In genomic region chr6:32852018-32852843, GRCh38 we compare ENCODE assay signal across 8 cellular contexts. TPM values are rescaled to one million over a fixed set of nuclear protein-coding genes. Genes with fewer than 3 reads are reported as not detected.
A peak's percentile ranks its signal among the peaks of the same experiment; 100 is the strongest.
DNase-seq lines count a peak whose midpoint lies in the region; ATAC-seq, FAIRE-seq and TF ChIP-seq lines count a peak whose summit lies in the region.

No MANE protein-coding gene starts in this region.

- no peak for TF ChIP-seq POLR2A in A549 (IDR thresholded peaks at IDR 0.05; ENCODE audit: low read length)

- POLR2A ChIA-PET in A549 (lab: Yijun Ruan, JAX) = interaction anchor here (1.4 to 2.5 kb wide), 2 partner anchors 13 to 89 kb away, joined by 4 to 30 read pairs; partner anchors contain the start of genes HLA-DMB and TAP2

- H3K9me3 ChIP-seq in A549 (no peaks in the 10 kb centered on the region), adipocyte (ENCODE audit: control insufficient read depth, low read length) (no peaks in the 10 kb centered on the region), iPS-15b (ENCODE audit: control insufficient read depth, insufficient read depth, low read length) (no peaks in the 10 kb centered on the region)

- no peak for TF ChIP-seq RAD21 in A549 (conservative IDR thresholded peaks at IDR 0.05 in 1 of 2, IDR thresholded peaks at IDR 0.05 in 1 of 2)

- H3K4me2 ChIP-seq in A549 = peak overlapping the region; percentile 92

- peaks cover 28% of the 10 kb centered on the region for H3K36me3 Mint-ChIP-seq in HFFc6 (ENCODE audit: low read depth)

- ATAC-seq in A549 (no peak), HG02588 (IDR thresholded peaks at IDR 0.05; ENCODE audit: unreplicated experiment) (no peak)

- no peak for TF ChIP-seq EP300 in A549 (IDR thresholded peaks at IDR 0.05)

- H3K4me3 Mint-ChIP-seq in HFFc6 = peak overlapping the region; percentile 99

- H3K9ac ChIP-seq in adipocyte (ENCODE audit: low read length) = peak overlapping the region; percentile 93
- peak overlapping the region; percentile 19 for H3K9ac ChIP-seq in iPS-15b (ENCODE audit: low read depth, low read length)

- TF ChIP-seq CTCF in A549 (IDR thresholded peaks at IDR 0.05) (no peak), HFFc6 (IDR thresholded peaks at IDR 0.05) (no peak)

- H3K4me1 Mint-ChIP-seq in HFFc6 (ENCODE audit: low read depth) = peaks cover 29% of the 10 kb centered on the region

- peaks cover 9% of the 10 kb centered on the region; the same call in 2 of the 3 replicates for H3K4me1 ChIP-seq in A549
- H3K4me1 ChIP-seq in adipocyte (ENCODE audit: control insufficient read depth, insufficient read depth, low read length) = peaks cover 15% of the 10 kb centered on the region
- peaks cover 5% of the 10 kb centered on the region for H3K4me1 ChIP-seq in iPS-15b (ENCODE audit: control insufficient read depth, insufficient read depth, low read length)

- WGBS in A549 (ENCODE audit: missing lambda C conversion rate) = 67% methylated on average over 23 of the region's 23 CpGs

- no peaks in the 10 kb centered on the region for H3K27me3 ChIP-seq in adipocyte (replicated peaks; ENCODE audit: control insufficient read depth, insufficient read depth, low read length)
- peaks cover 46% of the 10 kb centered on the region for H3K27me3 ChIP-seq in iPS-15b (ENCODE audit: control insufficient read depth, insufficient read depth, low read length)

- FAIRE-seq in A549 (lab: Jason Lieb, UNC) = no peak

- peak overlapping the region; percentile 95 to 96 for H3K27ac ChIP-seq in A549

- H3K36me3 ChIP-seq in adipocyte (ENCODE audit: control insufficient read depth, insufficient read depth, low read length, severe bottlenecking) (peaks cover 36% of the 10 kb centered on the region), iPS-15b (ENCODE audit: control insufficient read depth, insufficient read depth, low read length) (peaks cover 2% of the 10 kb centered on the region)

- CTCF ChIA-PET in A549 (lab: Yijun Ruan, JAX) = interaction anchor here (0.9 to 9.4 kb wide), 6 partner anchors 11 to 133 kb away, joined by 3 to 225 read pairs (median 15); partner anchors contain the start of genes PSMB8 and TAP2

- H3K27ac Mint-ChIP-seq in HFFc6 = peak overlapping the region; percentile 90

- DNase-seq in A549 (ENCODE audit: low read depth in 1 of 2, low spot score in 1 of 2) = no peak
- DNase-seq in HFFc6 = no peak
- DNase-seq in adipocyte (ENCODE audit: low read depth) = peak; percentile 51
- peak; percentile 49 for DNase-seq in stimulated activated CD4-positive, alpha-beta T cell treated with anti-CD3 and anti-CD28 coated beads, Interleukin-4, amount 100 ng/mL, for 1 hour
- DNase-seq in NCI-H524 (lab: John Stamatoyannopoulos, UW) = no peak
- DNase-seq in NCI-H2227 treated with DMSO at 0.1 percent for 48 hours (lab: John Stamatoyannopoulos, UW) = no peak

- H3K4me3 ChIP-seq in A549 = peak overlapping the region; percentile 61
- peak overlapping the region; percentile 93 for H3K4me3 ChIP-seq in adipocyte (ENCODE audit: low read length)
- H3K4me3 ChIP-seq in iPS-15b (ENCODE audit: low read depth, low read length) = peak overlapping the region; percentile 88

- H3K9me3 Mint-ChIP-seq in HFFc6 = no peaks in the 10 kb centered on the region

- peaks cover 2% of the 10 kb centered on the region for H3K27me3 Mint-ChIP-seq in HFFc6 (ENCODE audit: insufficient read depth)

TF ChIP-seq in A549, 52 proteins besides CTCF, POLR2A, EP300 and RAD21 (continues in another document):
- TF ChIP-seq MAFK (IDR thresholded peaks at IDR 0.05; ENCODE audit: partially characterized antibody) (no peak), GATA3 (IDR thresholded peaks at IDR 0.05; ENCODE audit: borderline replicate concordance) (no peak), JUNB (IDR thresholded peaks at IDR 0.05) (no peak), ZSCAN20 (CRISPR knock-in tag; IDR thresholded peaks at IDR 0.05) (no peak), HOXB13 (CRISPR knock-in tag; IDR thresholded peaks at IDR 0.05; ENCODE audit: low read depth) (no peak), ZFP36 (IDR thresholded peaks at IDR 0.05; ENCODE audit: borderline replicate concordance, partially characterized antibody) (no peak), ZNF302 (CRISPR knock-in tag; IDR thresholded peaks at IDR 0.05) (no peak), USF2 (IDR thresholded peaks at IDR 0.05) (no peak), REST (IDR thresholded peaks at IDR 0.05) (no peak), HDAC2 (IDR thresholded peaks at IDR 0.05) (no peak), SMC3 (IDR thresholded peaks at IDR 0.05) (no peak), HES2 (IDR thresholded peaks at IDR 0.05) (no peak)

RNA-seq across cellular contexts. Expression of gene TAP1, which starts 1.3 kb away (rescaled TPM):
- polyA plus RNA-seq in A549 (2011; rRNA removed) (21.2 and 28.2 TPM in 2 replicates), A549 (2017; fragmentation: RNase III; extraction: RNeasy Plus Mini Kit Qiagen cat#74134 plus additional on column Dnase treatment) (19.0 to 25.8 TPM (median 21.4 TPM) in 3 replicates)
- polyA plus RNA-seq in A549 (2012; cell fraction: cytosol; rRNA removed) = 16.4 and 19.8 TPM in 2 replicates
- polyA plus RNA-seq in A549 (2012; cell fraction: nucleus; rRNA removed) = 24.1 and 26.7 TPM in 2 replicates
- 24.5 and 30.3 TPM in 2 replicates for polyA minus RNA-seq in A549 (2011; rRNA and poly(A)+ RNA removed)
- total RNA-seq in HFFc6 (2021; fragmentation: NEBNext Ultra II Directional; extraction: Animal tissue kit (Norgen Biotek cat#: 25700)) = 10 to 100 TPM; 29.9 to 42.6 (median 37.8) TPM

RNA-seq across cellular contexts. Expression of gene PSMB9, which starts 1.8 kb away (rescaled TPM):
- polyA plus RNA-seq in A549 (2011; rRNA removed) (11.7 and 12.5 TPM in 2 replicates), A549 (2017; fragmentation: RNase III; extraction: RNeasy Plus Mini Kit Qiagen cat#74134 plus additional on column Dnase treatment) (9.2 to 18.9 TPM (median 12.0 TPM) in 3 replicates)
- 39.1 TPM in 2 replicates for polyA plus RNA-seq in A549 (2012; cell fraction: cytosol; rRNA removed)
- 18.5 and 19.2 TPM in 2 replicates for polyA plus RNA-seq in A549 (2012; cell fraction: nucleus; rRNA removed)
- polyA minus RNA-seq in A549 (2011; rRNA and poly(A)+ RNA removed) = 8.1 and 8.9 TPM in 2 replicates
- total RNA-seq in HFFc6 (2021; fragmentation: NEBNext Ultra II Directional; extraction: Animal tissue kit (Norgen Biotek cat#: 25700)) = 10 to 100 TPM in 4 of 6 experiments, 1 to 10 TPM in 2; 4.9 to 23.9 (median 20.9) TPM

RNA-seq across cellular contexts. Expression of gene PSMB8, which starts 8.4 kb away (rescaled TPM):
- polyA plus RNA-seq in A549 (2011; rRNA removed) (18.7 and 20.2 TPM in 2 replicates), A549 (2017; fragmentation: RNase III; extraction: RNeasy Plus Mini Kit Qiagen cat#74134 plus additional on column Dnase treatment) (14.6 to 16.6 TPM (median 15.9 TPM) in 3 replicates)
- polyA plus RNA-seq in A549 (2012; cell fraction: cytosol; rRNA removed) = 11.4 and 13.4 TPM in 2 replicates
- polyA plus RNA-seq in A549 (2012; cell fraction: nucleus; rRNA removed) = 10.3 and 11.9 TPM in 2 replicates
- polyA minus RNA-seq in A549 (2011; rRNA and poly(A)+ RNA removed) = 7.3 and 9.3 TPM in 2 replicates
- 10 to 100 TPM; 24.4 to 43.3 (median 39.5) TPM for total RNA-seq in HFFc6 (2021; fragmentation: NEBNext Ultra II Directional; extraction: Animal tissue kit (Norgen Biotek cat#: 25700))

RNA-seq across cellular contexts. Expression of gene TAP2, which starts 13.7 kb away (rescaled TPM):
- polyA plus RNA-seq in A549 (2011; rRNA removed) (11.4 and 12.1 TPM in 2 replicates), A549 (2017; fragmentation: RNase III; extraction: RNeasy Plus Mini Kit Qiagen cat#74134 plus additional on column Dnase treatment) (15.9 to 18.4 TPM (median 16.5 TPM) in 3 replicates)
- 13.0 and 19.3 TPM in 2 replicates for polyA plus RNA-seq in A549 (2012; cell fraction: cytosol; rRNA removed)
- 19.1 and 32.6 TPM in 2 replicates for polyA plus RNA-seq in A549 (2012; cell fraction: nucleus; rRNA removed)
- polyA minus RNA-seq in A549 (2011; rRNA and poly(A)+ RNA removed) = 21.0 and 42.2 TPM in 2 replicates
- 10 to 100 TPM; 25.3 to 47.5 (median 39.2) TPM for total RNA-seq in HFFc6 (2021; fragmentation: NEBNext Ultra II Directional; extraction: Animal tissue kit (Norgen Biotek cat#: 25700))

RNA-seq across cellular contexts. Expression of gene HLA-DOB, which starts 35.4 kb away (rescaled TPM):
- polyA plus RNA-seq in A549 (2011; rRNA removed) (0.10 and 0.11 TPM in 2 replicates), A549 (2017; fragmentation: RNase III; extraction: RNeasy Plus Mini Kit Qiagen cat#74134 plus additional on column Dnase treatment) (0.07 to 0.12 TPM (median 0.08 TPM) in 3 replicates)
- 0.09 TPM in 2 replicates for polyA plus RNA-seq in A549 (2012; cell fraction: cytosol; rRNA removed)
- polyA plus RNA-seq in A549 (2012; cell fraction: nucleus; rRNA removed) = 0.52 and 0.84 TPM in 2 replicates
- polyA minus RNA-seq in A549 (2011; rRNA and poly(A)+ RNA removed) = not detected in 2 replicates
- under 1 TPM in 2 of 6 experiments, not detected in 4; 0.14 to 0.28 TPM for total RNA-seq in HFFc6 (2021; fragmentation: NEBNext Ultra II Directional; extraction: Animal tissue kit (Norgen Biotek cat#: 25700))

Comparison
In these comparisons a context has a peak if more than half of its experiments do, and no peak if none do; other contexts are left out.
1. DNase-seq: peak in adipocyte (single experiment) and stimulated activated CD4-positive, alpha-beta T cell treated with anti-CD3 and anti-CD28 coated beads, Interleukin-4, amount 100 ng/mL, for 1 hour (single experiment); none in A549 (0 of 2), HFFc6 (single experiment), NCI-H524 (0 of 2) and NCI-H2227 treated with DMSO at 0.1 percent for 48 hours (single experiment).
2. Peak in every context shown above with its lines, with median percentiles within 50 percentile points of each other: H3K4me3 ChIP-seq.